7 cellular contexts compared by ENCODE assay signal in the genomic region with DNA sequence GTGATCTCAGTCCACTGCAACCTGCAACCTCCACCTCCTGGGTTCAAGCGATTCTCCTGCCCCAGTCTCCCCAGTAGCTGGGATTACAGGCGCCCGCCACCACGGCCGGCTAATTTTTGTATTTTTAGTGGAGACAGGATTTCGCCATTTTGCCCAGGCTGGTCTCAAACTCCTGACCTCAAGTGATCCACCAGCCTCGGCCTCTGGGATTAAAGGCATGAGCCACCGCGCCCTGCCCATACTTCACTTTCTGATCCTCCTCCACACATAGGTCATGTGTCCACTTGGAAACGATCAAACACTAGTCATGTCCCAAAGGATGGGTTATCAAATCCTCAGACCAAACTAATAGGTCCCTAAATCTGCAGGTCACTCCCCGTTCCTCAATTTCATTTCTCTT. TPM values are rescaled to one million over a fixed set of nuclear protein-coding genes. Genes with fewer than 3 reads are reported as not detected.
DNase-seq lines count a peak whose midpoint lies in the region; ATAC-seq and TF ChIP-seq lines count a peak whose summit lies in the region.
"Not testable (repeated sequence)": the region's sequence is repeated elsewhere in the genome, so short reads cannot be mapped to it uniquely, and the experiment has no call there.
"Had no signal": no experiment of that assay in that cellular context is flagged by ENCODE, and none has a peak within 500 bp of the region (broad histone marks: within the 10 kb centered on the region; RNA-seq: fewer than 3 reads in every experiment).

No MANE protein-coding gene starts in this region.

- TF ChIP-seq CTCF in GM12875 (IDR thresholded peaks at IDR 0.05; ENCODE audit: borderline replicate concordance, insufficient read depth, low read depth, low read length); astrocyte of the cerebellum (IDR thresholded peaks at IDR 0.05; ENCODE audit: low read depth, low read length, missing control alignments); fibroblast of villous mesenchyme (IDR thresholded peaks at IDR 0.05; ENCODE audit: insufficient read depth, low read depth, low read length); tibial artery (IDR thresholded peaks at IDR 0.05): not testable (repeated sequence)

- in situ Hi-C loops in astrocyte of the cerebellum (cut with HindIII; ENCODE audit: low sequenced_read_pairs): not testable (repeated sequence)

- intact Hi-C loops in naive thymus-derived CD4-positive, alpha-beta T cell (cut with micrococcal nuclease): loop anchor here (5.0 to 10.0 kb wide), 2 partner anchors 252 to 629 kb away; a partner anchor contains a TSS
- intact Hi-C loops in tibial artery (cut with DNase I; ENCODE audit: low total_unique reads): not testable (repeated sequence)

- not testable (repeated sequence) for H3K9ac ChIP-seq in SK-N-MC (ENCODE audit: insufficient read length)

- CTCF ChIA-PET in naive thymus-derived CD4-positive, alpha-beta T cell (lab: Charles Lee): interaction anchor here (0.7 kb wide), 1 partner anchor 14 kb away, joined by 3 read pairs; no protein-coding TSS in a partner anchor

- not testable (repeated sequence) for H3K27me3 Mint-ChIP-seq in naive thymus-derived CD4-positive, alpha-beta T cell

- H3K4me1 Mint-ChIP-seq in naive thymus-derived CD4-positive, alpha-beta T cell: peaks cover 14 to 36% (median 31%) of the 10 kb centered on the region in 7 donors

- POLR2A ChIA-PET in naive thymus-derived CD4-positive, alpha-beta T cell (lab: Charles Lee): interaction anchor here (0.6 to 1.0 kb wide), 4 partner anchors 16 to 249 kb away, joined by 3 to 6 read pairs (median 5); no protein-coding TSS in a partner anchor

- not testable (repeated sequence) for H3K27me3 ChIP-seq in naive thymus-derived CD4-positive, alpha-beta T cell (ENCODE audit: control insufficient read depth in 2 of 2, insufficient read depth in 2 of 2, low read length in 2 of 2); tibial artery

- not testable (repeated sequence) for ATAC-seq in naive thymus-derived CD4-positive, alpha-beta T cell

- peak overlapping the region; percentile 95 to 100 (median 100) for H3K4me3 Mint-ChIP-seq in naive thymus-derived CD4-positive, alpha-beta T cell

- not testable (repeated sequence) for DNase-seq in SK-N-MC (ENCODE audit: low read depth, low spot score); astrocyte of the cerebellum (ENCODE audit: low read depth); fibroblast of villous mesenchyme (ENCODE audit: low read depth); naive thymus-derived CD4-positive, alpha-beta T cell; tibial artery

- peaks cover 0 to 13% (median 9%) of the 10 kb centered on the region in 5 donors for H3K36me3 Mint-ChIP-seq in naive thymus-derived CD4-positive, alpha-beta T cell

- not testable (repeated sequence) for H3K9me3 ChIP-seq in SK-N-MC (ENCODE audit: low read depth, low read length); naive thymus-derived CD4-positive, alpha-beta T cell (ENCODE audit: control insufficient read depth in 2 of 3, low read length in 3 of 3); tibial artery

- H3K9me3 Mint-ChIP-seq in naive thymus-derived CD4-positive, alpha-beta T cell: not testable (repeated sequence)

- not testable (repeated sequence) for H3K36me3 ChIP-seq in SK-N-MC (ENCODE audit: insufficient read depth, low read length)
- H3K36me3 ChIP-seq in naive thymus-derived CD4-positive, alpha-beta T cell (ENCODE audit: control insufficient read depth in 2 of 3, insufficient read depth in 3 of 3, low read length in 3 of 3): peaks cover 0 to 16% (median 7%) of the 10 kb centered on the region in 3 experiments
- peaks cover 1 to 11% (median 10%) of the 10 kb centered on the region in 3 donors for H3K36me3 ChIP-seq in tibial artery

- H3K27ac ChIP-seq in SK-N-MC: not testable (repeated sequence)
- peak overlapping the region; percentile 86 for H3K27ac ChIP-seq in naive thymus-derived CD4-positive, alpha-beta T cell (ENCODE audit: low read depth, low read length)
- H3K27ac ChIP-seq in tibial artery: peak overlapping the region; percentile 93 to 96

- peak overlapping the region; percentile 94 to 100 (median 99) for H3K27ac Mint-ChIP-seq in naive thymus-derived CD4-positive, alpha-beta T cell

- peak overlapping the region; percentile 86 for H3K4me3 ChIP-seq in GM12875 (ENCODE audit: low read depth, low read length)
- H3K4me3 ChIP-seq in SK-N-MC: peak overlapping the region; percentile 87
- peak overlapping the region; percentile 71 for H3K4me3 ChIP-seq in astrocyte of the cerebellum (ENCODE audit: low read depth, low read length)
- H3K4me3 ChIP-seq in fibroblast of villous mesenchyme (ENCODE audit: low read depth, low read length): peak overlapping the region; percentile 99
- peak overlapping the region; percentile 99 for H3K4me3 ChIP-seq in naive thymus-derived CD4-positive, alpha-beta T cell (ENCODE audit: low read length)
- peak overlapping the region; percentile 78 to 85 for H3K4me3 ChIP-seq in tibial artery

- H3K4me1 ChIP-seq in naive thymus-derived CD4-positive, alpha-beta T cell (ENCODE audit: control insufficient read depth in 2 of 2, insufficient read depth in 2 of 2, low read length in 2 of 2): peaks cover 10 to 17% of the 10 kb centered on the region in 2 donors
- peaks cover 0 to 36% (median 16%) of the 10 kb centered on the region in 4 donors for H3K4me1 ChIP-seq in tibial artery

RNA-seq across cellular contexts. Expression of a gene that starts 1.2 kb away (rescaled TPM):
- total RNA-seq in fibroblast of villous mesenchyme: 35.0 and 40.9 TPM in 2 replicates
- total RNA-seq in naive thymus-derived CD4-positive, alpha-beta T cell: 10 to 100 TPM; 31.5 to 51.3 (median 39.9) TPM
- 10 to 100 TPM; 51.9 to 63.4 TPM for polyA plus RNA-seq in naive thymus-derived CD4-positive, alpha-beta T cell

RNA-seq across cellular contexts. Expression of a gene that starts 17.9 kb away (rescaled TPM):
- total RNA-seq in fibroblast of villous mesenchyme: 28.0 and 36.3 TPM in 2 replicates
- total RNA-seq in naive thymus-derived CD4-positive, alpha-beta T cell: 10 to 100 TPM; 41.8 to 46.8 (median 42.6) TPM
- 10 to 100 TPM; 31.2 to 45.0 TPM for polyA plus RNA-seq in naive thymus-derived CD4-positive, alpha-beta T cell

RNA-seq across cellular contexts. Expression of a gene that starts 44.7 kb away (rescaled TPM):
- total RNA-seq in fibroblast of villous mesenchyme: not detected in 2 replicates
- total RNA-seq in naive thymus-derived CD4-positive, alpha-beta T cell: under 1 TPM in 1 of 5 experiments, not detected in 4; 0.46 TPM
- polyA plus RNA-seq in naive thymus-derived CD4-positive, alpha-beta T cell: under 1 TPM in 1 of 2 donors, not detected in 1; 0.10 TPM
- total RNA-seq: thyroid gland had no signal

RNA-seq across cellular contexts. Expression of a gene that starts 55.9 kb away (rescaled TPM):
- 21.9 and 29.4 TPM in 2 replicates for total RNA-seq in fibroblast of villous mesenchyme
- total RNA-seq in naive thymus-derived CD4-positive, alpha-beta T cell: 10 to 100 TPM; 13.4 to 25.4 (median 16.6) TPM
- 10 to 100 TPM; 10.6 to 14.6 TPM for polyA plus RNA-seq in naive thymus-derived CD4-positive, alpha-beta T cell
